In genomic region chr4:122854860-122855259, GRCh38 we compare ENCODE assay signal across 10 cellular contexts. TPM values are rescaled to one million over a fixed set of nuclear protein-coding genes. Genes with fewer than 3 reads are reported as not detected.
A peak's percentile ranks its signal among the peaks of the same experiment; 100 is the strongest.
DNase-seq lines count a peak whose midpoint lies in the region; ATAC-seq, FAIRE-seq and TF ChIP-seq lines count a peak whose summit lies in the region.
"Had no signal": no experiment of that assay in that cellular context is flagged by ENCODE, and none has a peak within 500 bp of the region (broad histone marks: within the 10 kb centered on the region; RNA-seq: fewer than 3 reads in every experiment).

No MANE protein-coding gene starts in this region.

- H3K36me3 ChIP-seq in muscle layer of duodenum (ENCODE audit: control insufficient read depth in 1 of 2, insufficient read depth in 2 of 2, low read length in 2 of 2) (no peaks in the 10 kb centered on the region), transverse colon (no peaks in the 10 kb centered on the region)

- H3K27ac ChIP-seq in muscle layer of duodenum (ENCODE audit: low read length) (peak overlapping the region; percentile 49), transverse colon (peak overlapping the region; percentile 56 to 81 (median 68))
- H3K27ac ChIP-seq in CD4-positive, alpha-beta T cell (ENCODE audit: low read depth, low read length), result no peak overlapping the region

- WGBS in transverse colon (ENCODE audit: low coverage in 1 of 2), 2 donors, result 52 to 68% methylated on average over 2 to 4 of the region's 4 CpGs

- peaks cover 88% of the 10 kb centered on the region for H3K4me1 Mint-ChIP-seq in WTC11
- no peaks in the 10 kb centered on the region for H3K4me1 Mint-ChIP-seq in CD4-positive, alpha-beta T cell (ENCODE audit: low read depth)
- H3K4me1 Mint-ChIP-seq: naive thymus-derived CD8-positive, alpha-beta T cell had no signal

- intact Hi-C loops in transverse colon (cut with DNase I; ENCODE audit: low total_unique reads), result no loop called here
- intact Hi-C loops in CD4-positive, alpha-beta T cell (cut with DNase I, micrococcal nuclease), result no loop called here

- in situ Hi-C loops in transverse colon (cut with MboI; ENCODE audit: low pct_ligation_motif_present in 1 of 4, low pct_unique_long_range_greater_than_20kb in 1 of 4, low sequenced_read_pairs in 3 of 4), result no loop called here

- H3K9me3 Mint-ChIP-seq in WTC11, result no peaks in the 10 kb centered on the region
- no peaks in the 10 kb centered on the region for H3K9me3 Mint-ChIP-seq in CD4-positive, alpha-beta T cell
- H3K9me3 Mint-ChIP-seq: effector memory CD8-positive, alpha-beta T cell; naive thymus-derived CD8-positive, alpha-beta T cell had no signal

- H3K4me3 ChIP-seq in muscle layer of duodenum (ENCODE audit: low read depth in 1 of 2, low read length in 2 of 2) (peak overlapping the region; percentile 26 to 41), transverse colon (no peak overlapping the region)

- H3K27me3 ChIP-seq in muscle layer of duodenum (ENCODE audit: low read depth, low read length) (no peaks in the 10 kb centered on the region), transverse colon (no peaks in the 10 kb centered on the region)
- peaks cover 4% of the 10 kb centered on the region for H3K27me3 ChIP-seq in CD4-positive, alpha-beta T cell (ENCODE audit: control insufficient read depth, insufficient read depth, low read length)

- H3K9me3 ChIP-seq in muscle layer of duodenum (ENCODE audit: control insufficient read depth in 1 of 2, low read length in 2 of 2) (no peaks in the 10 kb centered on the region), transverse colon (no peaks in the 10 kb centered on the region)
- no peaks in the 10 kb centered on the region for H3K9me3 ChIP-seq in CD4-positive, alpha-beta T cell (ENCODE audit: control insufficient read depth, low read length)

- H3K4me3 Mint-ChIP-seq in WTC11, result peak overlapping the region; percentile 29
- no peak overlapping the region for H3K4me3 Mint-ChIP-seq in CD4-positive, alpha-beta T cell
- H3K4me3 Mint-ChIP-seq: effector memory CD8-positive, alpha-beta T cell; naive thymus-derived CD8-positive, alpha-beta T cell had no signal

- POLR2A ChIA-PET in WTC11 (lab: Charles Lee), result interaction anchor here (1.7 kb wide), 1 partner anchor 10 kb away, joined by 4 read pairs; no protein-coding TSS in a partner anchor
- POLR2A ChIA-PET in CD4-positive, alpha-beta T cell (lab: Charles Lee), result interaction anchor here (0.6 to 0.9 kb wide), 2 partner anchors 10 to 474 kb away, joined by 3 read pairs; no protein-coding TSS in a partner anchor

- ATAC-seq in WTC11, result peak; percentile 22
- ATAC-seq in CD4-positive, alpha-beta T cell (ENCODE audit: poor library complexity), result no peak
- ATAC-seq: effector memory CD8-positive, alpha-beta T cell; naive thymus-derived CD8-positive, alpha-beta T cell had no signal

- FAIRE-seq in GM19239 (lab: Jason Lieb, UNC), result no peak

- no peak for TF ChIP-seq CTCF in WTC11 (IDR thresholded peaks at IDR 0.05)
- no peak for TF ChIP-seq CTCF in transverse colon (IDR thresholded peaks at IDR 0.05)
- no peak for TF ChIP-seq CTCF in CD4-positive, alpha-beta T cell (IDR thresholded peaks at IDR 0.05)

- peaks cover 0 to 25% of the 10 kb centered on the region in 2 donors for H3K4me1 ChIP-seq in muscle layer of duodenum (ENCODE audit: control insufficient read depth in 1 of 2, insufficient read depth in 2 of 2, low read length in 2 of 2)
- peaks cover 0 to 24% (median 4%) of the 10 kb centered on the region in 4 donors for H3K4me1 ChIP-seq in transverse colon

- TF ChIP-seq EP300 in transverse colon (IDR thresholded peaks at IDR 0.05; ENCODE audit: low read depth), result no peak

- H3K27me3 Mint-ChIP-seq in WTC11 (ENCODE audit: low read depth), result no peaks in the 10 kb centered on the region
- no peaks in the 10 kb centered on the region for H3K27me3 Mint-ChIP-seq in CD4-positive, alpha-beta T cell
- H3K27me3 Mint-ChIP-seq: effector memory CD8-positive, alpha-beta T cell had no signal

- H3K27ac Mint-ChIP-seq in WTC11, result peak overlapping the region; percentile 91
- no peak overlapping the region for H3K27ac Mint-ChIP-seq in CD4-positive, alpha-beta T cell
- H3K27ac Mint-ChIP-seq: effector memory CD8-positive, alpha-beta T cell had no signal

- CTCF ChIA-PET in WTC11 (lab: Charles Lee), result interaction anchor here (0.5 to 1.8 kb wide), 6 partner anchors 10 to 1515 kb away, joined by 3 to 6 read pairs (median 4); partner anchors contain the start of gene NUDT6
- CTCF ChIA-PET in CD4-positive, alpha-beta T cell (lab: Charles Lee), result no interaction called here

- peaks cover 8% of the 10 kb centered on the region; the same call in 1 of the 2 replicates for H3K36me3 Mint-ChIP-seq in WTC11
- no peaks in the 10 kb centered on the region for H3K36me3 Mint-ChIP-seq in CD4-positive, alpha-beta T cell (ENCODE audit: low read depth)
- H3K36me3 Mint-ChIP-seq: naive thymus-derived CD8-positive, alpha-beta T cell had no signal

- no peak for TF ChIP-seq POLR2A in transverse colon (IDR thresholded peaks at IDR 0.05)

- DNase-seq in WTC11 (ENCODE audit: low spot score), result no peak
- peak; percentile 62 for DNase-seq in fibroblast of gingiva (ENCODE audit: low read depth)
- DNase-seq in transverse colon, result no peak
- no peak for DNase-seq in SIG-M5 treated with dmso at 0.1 percent for 504 hours (lab: John Stamatoyannopoulos, UW; ENCODE audit: unreplicated experiment)
- DNase-seq in NAMALWA (ENCODE audit: low spot score), result no peak
- DNase-seq in CD4-positive, alpha-beta T cell, result no peak
- no peak for DNase-seq in GM19239 (ENCODE audit: insufficient read length, low spot score)
- DNase-seq: effector memory CD8-positive, alpha-beta T cell; naive thymus-derived CD8-positive, alpha-beta T cell had no signal

TF ChIP-seq in WTC11, 78 proteins besides CTCF, POLR2A, EP300 and RAD21 (continues in another document):
- no peak for TF ChIP-seq ZNF281 (CRISPR knock-in tag; IDR thresholded peaks at IDR 0.05)
- TF ChIP-seq E2F5 (CRISPR knock-in tag; IDR thresholded peaks at IDR 0.05), result no peak
- TF ChIP-seq USF2 (CRISPR knock-in tag; IDR thresholded peaks at IDR 0.05), result no peak
- no peak for TF ChIP-seq TEAD4 (CRISPR knock-in tag; IDR thresholded peaks at IDR 0.05)
- TF ChIP-seq STAT6 (CRISPR knock-in tag; conservative IDR thresholded peaks at IDR 0.05; ENCODE audit: low read depth), result no peak

RNA-seq across cellular contexts. Expression of gene FGF2, which starts 28.2 kb away (rescaled TPM):
- 115 to 134 TPM (median 127 TPM) in 3 replicates for total RNA-seq in WTC11 (2021)
- total RNA-seq in transverse colon, result 1 to 10 TPM; 1.9 to 8.6 (median 5.8) TPM
- not detected for total RNA-seq in CD4-positive, alpha-beta T cell
- total RNA-seq: naive thymus-derived CD8-positive, alpha-beta T cell had no signal

Comparison
In these comparisons a context has a peak if more than half of its experiments do, and no peak if none do; other contexts are left out.
1. H3K4me3 ChIP-seq: peak in muscle layer of duodenum (2 of 2); none in transverse colon (0 of 4).
2. RNA of gene FGF2, which starts 28.2 kb away (total RNA-seq): 115 to 134 TPM in WTC11; 1.9 to 8.6 TPM in transverse colon and not detected in CD4-positive, alpha-beta T cell; every median in the first group is over 10 times any median in the second.